In genomic region chr19:1113986-1114483, GRCh38 we compare ENCODE assay signal across 10 cellular contexts. TPM values are rescaled to one million over a fixed set of nuclear protein-coding genes. Genes with fewer than 3 reads are reported as not detected.
DNase-seq lines count a peak whose midpoint lies in the region; ATAC-seq and TF ChIP-seq lines count a peak whose summit lies in the region.
"Had no signal": no experiment of that assay in that cellular context is flagged by ENCODE, and none has a peak within 500 bp of the region (broad histone marks: within the 10 kb centered on the region; RNA-seq: fewer than 3 reads in every experiment).

No MANE protein-coding gene starts in this region.

- no peaks in the 10 kb centered on the region for H3K27me3 ChIP-seq in CD4-positive, alpha-beta T cell (ENCODE audit: control insufficient read depth, insufficient read depth, low read length)
- H3K27me3 ChIP-seq in liver (ENCODE audit: control insufficient read depth in 4 of 4, insufficient read depth in 4 of 4, low read length in 3 of 4) (no peaks in the 10 kb centered on the region), smooth muscle cell (ENCODE audit: low read depth) (no peaks in the 10 kb centered on the region), Caco-2 (replicated peaks; ENCODE audit: control insufficient read depth, insufficient read depth, low read length) (no peaks in the 10 kb centered on the region)

- H3K27ac Mint-ChIP-seq in CD4-positive, alpha-beta T cell = peak overlapping the region; percentile 30
- H3K27ac Mint-ChIP-seq in type B pancreatic cell = no peak overlapping the region
- no peak overlapping the region for H3K27ac Mint-ChIP-seq in Caco-2 (ENCODE audit: unreplicated experiment)
- H3K27ac Mint-ChIP-seq: CD8-positive, alpha-beta T cell had no signal

- POLR2A ChIA-PET in CD4-positive, alpha-beta T cell (lab: Charles Lee) = interaction anchor here (0.9 to 1.9 kb wide), 10 partner anchors 9 to 155 kb away, joined by 3 to 14 read pairs (median 4); partner anchors contain the start of genes ABCA7, ARHGAP45 and CIRBP
- POLR2A ChIA-PET in Caco-2 (lab: Charles Lee) = interaction anchor here (0.6 to 0.7 kb wide), 2 partner anchors 30 to 85 kb away, joined by 3 read pairs; no protein-coding TSS in a partner anchor

- H3K9me3 ChIP-seq in CD4-positive, alpha-beta T cell (ENCODE audit: control insufficient read depth, low read length) = no peaks in the 10 kb centered on the region
- H3K9me3 ChIP-seq in liver (ENCODE audit: control insufficient read depth in 4 of 4, low read length in 3 of 4) (no peaks in the 10 kb centered on the region), smooth muscle cell (replicated peaks; ENCODE audit: low read depth) (no peaks in the 10 kb centered on the region), Caco-2 (no peaks in the 10 kb centered on the region)

- DNase-seq in CD4-positive, alpha-beta T cell = peak in 1 of 10 experiments; percentile 8
- DNase-seq in smooth muscle cell (lab: John Stamatoyannopoulos, UW; ENCODE audit: unreplicated experiment) (no peak), dermis blood vessel endothelial cell (no peak), type B pancreatic cell (ENCODE audit: extremely low spot score, unreplicated experiment) (no peak), Caco-2 (no peak)

- no peak overlapping the region for H3K27ac ChIP-seq in CD4-positive, alpha-beta T cell (ENCODE audit: low read depth, low read length)
- H3K27ac ChIP-seq in angular gyrus (ENCODE audit: low read depth, low read length) (peak overlapping the region; percentile 88), liver (ENCODE audit: low read depth in 1 of 2, low read length in 2 of 2) (peak overlapping the region; percentile 66 to 81), smooth muscle cell (ENCODE audit: low read depth) (peak overlapping the region; percentile 56)

- H3K4me2 ChIP-seq in smooth muscle cell = no peak overlapping the region

- no peak for ATAC-seq in CD4-positive, alpha-beta T cell (ENCODE audit: poor library complexity)
- ATAC-seq in esophagus mucosa = no peak

- H2AFZ ChIP-seq in smooth muscle cell (ENCODE audit: low read depth) = no peak overlapping the region

- H4K20me1 ChIP-seq in smooth muscle cell (ENCODE audit: low read depth) = no peaks in the 10 kb centered on the region

- peaks cover 17% of the 10 kb centered on the region for H3K36me3 Mint-ChIP-seq in CD4-positive, alpha-beta T cell (ENCODE audit: low read depth)
- no peaks in the 10 kb centered on the region for H3K36me3 Mint-ChIP-seq in type B pancreatic cell
- peaks cover 55% of the 10 kb centered on the region for H3K36me3 Mint-ChIP-seq in Caco-2 (ENCODE audit: insufficient read depth, unreplicated experiment)
- H3K36me3 Mint-ChIP-seq: natural killer cell had no signal

- H3F3A ChIP-seq in smooth muscle cell (ENCODE audit: low read depth) = peaks cover 19% of the 10 kb centered on the region

- CTCF ChIA-PET in CD4-positive, alpha-beta T cell (lab: Charles Lee) = interaction anchor here (0.6 to 2.4 kb wide), 23 partner anchors 9 to 153 kb away, joined by 3 to 48 read pairs (median 5); no protein-coding TSS in a partner anchor
- CTCF ChIA-PET in Caco-2 (lab: Charles Lee) = interaction anchor here (0.5 to 1.1 kb wide), 6 partner anchors 11 to 462 kb away, joined by 3 to 7 read pairs (median 4); partner anchors contain the start of gene RNU6-2

- no peaks in the 10 kb centered on the region for H3K79me2 ChIP-seq in smooth muscle cell (ENCODE audit: low read depth)

- no peaks in the 10 kb centered on the region for H3K9me3 Mint-ChIP-seq in CD4-positive, alpha-beta T cell
- H3K9me3 Mint-ChIP-seq in type B pancreatic cell (no peaks in the 10 kb centered on the region), Caco-2 (ENCODE audit: unreplicated experiment) (no peaks in the 10 kb centered on the region)
- H3K9me3 Mint-ChIP-seq: CD8-positive, alpha-beta T cell; natural killer cell had no signal

- H3K36me3 ChIP-seq in liver (ENCODE audit: control insufficient read depth in 4 of 4, insufficient read depth in 3 of 4, low read depth in 1 of 4, low read length in 3 of 4) (peaks cover 8 to 55% (median 37%) of the 10 kb centered on the region in 4 donors), smooth muscle cell (ENCODE audit: low read depth) (no peaks in the 10 kb centered on the region), Caco-2 (ENCODE audit: control insufficient read depth, insufficient read depth, low read length) (peaks cover 1% of the 10 kb centered on the region)

- no peak overlapping the region for H3K4me3 Mint-ChIP-seq in CD4-positive, alpha-beta T cell
- H3K4me3 Mint-ChIP-seq in type B pancreatic cell = no peak overlapping the region
- no peak overlapping the region for H3K4me3 Mint-ChIP-seq in Caco-2 (ENCODE audit: unreplicated experiment)
- H3K4me3 Mint-ChIP-seq: CD8-positive, alpha-beta T cell; natural killer cell had no signal

- 81% methylated on average over 25 of the region's 25 CpGs for WGBS in liver
- 95% methylated on average over 25 of the region's 25 CpGs for WGBS in smooth muscle cell (ENCODE audit: low lambda C conversion rate)

- H3K4me1 Mint-ChIP-seq in CD4-positive, alpha-beta T cell (ENCODE audit: low read depth) = no peaks in the 10 kb centered on the region
- H3K4me1 Mint-ChIP-seq in type B pancreatic cell (ENCODE audit: unreplicated experiment) (no peaks in the 10 kb centered on the region), Caco-2 (ENCODE audit: low read depth, unreplicated experiment) (no peaks in the 10 kb centered on the region)
- H3K4me1 Mint-ChIP-seq: natural killer cell had no signal

- no peak for TF ChIP-seq RAD21 in liver (IDR thresholded peaks at IDR 0.05)

- TF ChIP-seq CTCF in CD4-positive, alpha-beta T cell (IDR thresholded peaks at IDR 0.05) = no peak
- no peak for TF ChIP-seq CTCF in liver (IDR thresholded peaks at IDR 0.05; ENCODE audit: low read depth, low read length, missing input control)
- no peak for TF ChIP-seq CTCF in smooth muscle cell (IDR thresholded peaks at IDR 0.05; ENCODE audit: borderline replicate concordance, insufficient read depth, poor library complexity, severe bottlenecking)
- TF ChIP-seq CTCF in type B pancreatic cell (conservative IDR thresholded peaks at IDR 0.05) = no peak
- TF ChIP-seq CTCF in Caco-2 (IDR thresholded peaks at IDR 0.05; ENCODE audit: insufficient read depth in 1 of 2, low read depth in 1 of 2, low read length in 1 of 2, severe bottlenecking in 1 of 2, unreplicated experiment in 1 of 2) = no peak

- H3K9ac ChIP-seq in liver (ENCODE audit: low read depth in 1 of 2, low read length in 2 of 2) (peak overlapping the region in 1 of 2 donors; percentile 64), smooth muscle cell (ENCODE audit: low read depth) (no peak overlapping the region)

- H3K4me1 ChIP-seq in liver (ENCODE audit: control insufficient read depth in 4 of 4, insufficient read depth in 4 of 4, low read length in 3 of 4) = peaks cover 8 to 21% (median 18%) of the 10 kb centered on the region in 4 donors
- no peaks in the 10 kb centered on the region for H3K4me1 ChIP-seq in smooth muscle cell (ENCODE audit: low read depth)
- peaks cover 5% of the 10 kb centered on the region; the same call in 1 of the 2 replicates for H3K4me1 ChIP-seq in Caco-2

- H3K4me3 ChIP-seq in liver (ENCODE audit: low read depth in 1 of 3, low read length in 3 of 3) (no peak overlapping the region), smooth muscle cell (no peak overlapping the region), Caco-2 (ENCODE audit: low read depth, low read length) (no peak overlapping the region)

- no TSS peak for BruUV-seq in Caco-2 (replicated peaks; lab: Mats Ljungman, UMichigan)

- intact Hi-C loops in CD4-positive, alpha-beta T cell (cut with DNase I, micrococcal nuclease) = loop anchor here (1.0 to 5.0 kb wide), 2 partner anchors 78 to 126 kb away; no protein-coding TSS in a partner anchor
- intact Hi-C loops in Caco-2 (cut with micrococcal nuclease; ENCODE audit: unreplicated experiment) = loop anchor here (5.0 kb wide), 1 partner anchor 78 kb away; no protein-coding TSS in a partner anchor

- H3K27me3 Mint-ChIP-seq in CD4-positive, alpha-beta T cell = no peaks in the 10 kb centered on the region
- H3K27me3 Mint-ChIP-seq in type B pancreatic cell (no peaks in the 10 kb centered on the region), Caco-2 (ENCODE audit: insufficient read depth, unreplicated experiment) (no peaks in the 10 kb centered on the region)

TF ChIP-seq in liver, 16 proteins besides CTCF, POLR2A, EP300 and RAD21 (continues in another document):
- TF ChIP-seq HNF4A (conservative IDR thresholded peaks at IDR 0.05) (peak; percentile 51 to 68), RXRA (IDR thresholded peaks at IDR 0.05) (peak in 1 of 2 donors; percentile 4)

RNA-seq across cellular contexts. Expression of gene GPX4, which starts 10.2 kb away (rescaled TPM):
- total RNA-seq in CD4-positive, alpha-beta T cell = 100 to 1,000 TPM; 174 to 175 TPM
- total RNA-seq in liver (100 to 1,000 TPM; 122 to 149 TPM), smooth muscle cell (319 and 325 TPM in 2 replicates), dermis blood vessel endothelial cell (281 and 591 TPM in 2 replicates), type B pancreatic cell (ENCODE audit: low replicate concordance) (174 and 204 TPM in 2 replicates), esophagus mucosa (138 TPM), Caco-2 (2022) (500 and 546 TPM in 2 replicates)
- polyA plus RNA-seq in liver (100 to 1,000 TPM; 447 to 558 TPM), smooth muscle cell (441 and 450 TPM in 2 replicates)

RNA-seq across cellular contexts. Expression of gene POLR2E, which starts 18.9 kb away (rescaled TPM):
- total RNA-seq in CD4-positive, alpha-beta T cell = 10 to 100 TPM; 45.8 to 49.0 TPM
- total RNA-seq in liver (100 to 1,000 TPM in 1 of 2 donors, 10 to 100 TPM in 1; 51.8 to 168 TPM), smooth muscle cell (99.1 and 114 TPM in 2 replicates), dermis blood vessel endothelial cell (71.5 and 193 TPM in 2 replicates), type B pancreatic cell (ENCODE audit: low replicate concordance) (171 and 181 TPM in 2 replicates), esophagus mucosa (139 TPM), Caco-2 (2022) (264 and 272 TPM in 2 replicates)
- polyA plus RNA-seq in liver (100 to 1,000 TPM; 175 to 211 TPM), smooth muscle cell (235 and 260 TPM in 2 replicates)

RNA-seq across cellular contexts. Expression of gene ARHGAP45, which starts 47.1 kb away (rescaled TPM):
- 100 to 1,000 TPM; 861 to 878 TPM for total RNA-seq in CD4-positive, alpha-beta T cell
- total RNA-seq in liver = 10 to 100 TPM; 13.6 to 27.5 TPM
- 1 to 10 TPM; 3.3 to 5.8 TPM for polyA plus RNA-seq in liver
- total RNA-seq in smooth muscle cell = 4.4 and 8.7 TPM in 2 replicates
- 8.0 and 13.9 TPM in 2 replicates for polyA plus RNA-seq in smooth muscle cell
- total RNA-seq in dermis blood vessel endothelial cell = 40.3 and 55.5 TPM in 2 replicates
- total RNA-seq in type B pancreatic cell (ENCODE audit: low replicate concordance) = 2.6 and 4.5 TPM in 2 replicates
- total RNA-seq in esophagus mucosa = 5.1 TPM
- total RNA-seq in Caco-2 (2022) = 38.6 and 43.3 TPM in 2 replicates

Comparison
In these comparisons a context has a peak if more than half of its experiments do, and no peak if none do; other contexts are left out.
1. RNA of gene ARHGAP45, which starts 47.1 kb away (total RNA-seq): 861 to 878 TPM in CD4-positive, alpha-beta T cell; 40.3 to 55.5 TPM in dermis blood vessel endothelial cell, 38.6 to 43.3 TPM in Caco-2, 13.6 to 27.5 TPM in liver, 5.1 TPM in esophagus mucosa (single experiment), 2.6 to 4.5 TPM in type B pancreatic cell and 4.4 to 8.7 TPM in smooth muscle cell; every median in the first group is over 10 times any median in the second.